1 cellular context compared by ENCODE assay signal in the genomic region with DNA sequence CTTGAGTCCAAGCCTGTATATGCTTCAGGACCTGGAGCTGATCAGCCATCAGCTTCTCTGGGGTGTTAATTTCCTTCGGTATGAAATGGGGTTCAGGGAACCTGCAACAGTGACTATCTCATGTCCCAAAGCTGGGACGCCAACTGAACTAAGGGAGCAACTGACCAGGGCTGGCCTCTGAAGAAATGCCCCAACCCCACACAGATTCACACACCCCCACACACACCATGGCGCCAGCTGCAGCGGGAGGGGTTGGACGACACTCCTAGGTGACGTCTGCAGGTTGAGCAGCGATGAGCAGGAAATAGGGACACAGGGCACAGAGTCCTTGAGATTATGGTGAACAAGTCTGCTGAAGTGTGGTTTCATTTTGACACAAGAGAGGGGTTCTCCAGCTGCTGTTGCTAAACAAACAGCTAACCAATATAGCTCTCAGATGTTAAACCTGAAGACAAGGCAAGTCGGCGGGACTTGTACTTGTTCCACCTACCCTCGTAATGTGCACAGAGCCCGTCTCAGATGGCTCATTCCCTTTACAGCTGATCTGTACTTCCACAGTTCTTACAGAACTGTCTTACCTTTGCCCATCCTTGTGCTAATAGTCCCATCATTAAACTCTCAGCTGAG.
TF ChIP-seq lines count a peak whose summit lies in the region.

No MANE protein-coding gene starts in this region.

TF ChIP-seq in SK-N-SH, 30 proteins besides CTCF, POLR2A, EP300 and RAD21 (continued from another document):
- no peak for TF ChIP-seq GATA2 (CRISPR knock-in tag; IDR thresholded peaks at IDR 0.05)
- no peak for TF ChIP-seq EZH2phosphoT487 (IDR thresholded peaks at IDR 0.05; ENCODE audit: borderline replicate concordance, low read depth)
- no peak for TF ChIP-seq TAF1 (IDR thresholded peaks at IDR 0.05; ENCODE audit: borderline replicate concordance, low read depth, low read length)
- no peak for TF ChIP-seq YY1 (IDR thresholded peaks at IDR 0.05; ENCODE audit: low read depth)
- TF ChIP-seq POLR2AphosphoS5 (IDR thresholded peaks at IDR 0.05; ENCODE audit: low read depth, low read length), result no peak
- no peak for TF ChIP-seq CHD2 (IDR thresholded peaks at IDR 0.05; ENCODE audit: low read length, partially characterized antibody)
- TF ChIP-seq FOXJ3 (CRISPR knock-in tag; IDR thresholded peaks at IDR 0.05), result no peak
- no peak for TF ChIP-seq TEAD4 (IDR thresholded peaks at IDR 0.05; ENCODE audit: borderline replicate concordance, insufficient read depth)
- TF ChIP-seq, protein P1, sequence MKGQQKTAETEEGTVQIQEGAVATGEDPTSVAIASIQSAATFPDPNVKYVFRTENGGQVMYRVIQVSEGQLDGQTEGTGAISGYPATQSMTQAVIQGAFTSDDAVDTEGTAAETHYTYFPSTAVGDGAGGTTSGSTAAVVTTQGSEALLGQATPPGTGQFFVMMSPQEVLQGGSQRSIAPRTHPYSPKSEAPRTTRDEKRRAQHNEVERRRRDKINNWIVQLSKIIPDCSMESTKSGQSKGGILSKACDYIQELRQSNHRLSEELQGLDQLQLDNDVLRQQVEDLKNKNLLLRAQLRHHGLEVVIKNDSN (IDR thresholded peaks at IDR 0.05; ENCODE audit: borderline replicate concordance, low read depth), result no peak
- no peak for TF ChIP-seq NFIC (IDR thresholded peaks at IDR 0.05; ENCODE audit: borderline replicate concordance)
